In the genomic region with DNA sequence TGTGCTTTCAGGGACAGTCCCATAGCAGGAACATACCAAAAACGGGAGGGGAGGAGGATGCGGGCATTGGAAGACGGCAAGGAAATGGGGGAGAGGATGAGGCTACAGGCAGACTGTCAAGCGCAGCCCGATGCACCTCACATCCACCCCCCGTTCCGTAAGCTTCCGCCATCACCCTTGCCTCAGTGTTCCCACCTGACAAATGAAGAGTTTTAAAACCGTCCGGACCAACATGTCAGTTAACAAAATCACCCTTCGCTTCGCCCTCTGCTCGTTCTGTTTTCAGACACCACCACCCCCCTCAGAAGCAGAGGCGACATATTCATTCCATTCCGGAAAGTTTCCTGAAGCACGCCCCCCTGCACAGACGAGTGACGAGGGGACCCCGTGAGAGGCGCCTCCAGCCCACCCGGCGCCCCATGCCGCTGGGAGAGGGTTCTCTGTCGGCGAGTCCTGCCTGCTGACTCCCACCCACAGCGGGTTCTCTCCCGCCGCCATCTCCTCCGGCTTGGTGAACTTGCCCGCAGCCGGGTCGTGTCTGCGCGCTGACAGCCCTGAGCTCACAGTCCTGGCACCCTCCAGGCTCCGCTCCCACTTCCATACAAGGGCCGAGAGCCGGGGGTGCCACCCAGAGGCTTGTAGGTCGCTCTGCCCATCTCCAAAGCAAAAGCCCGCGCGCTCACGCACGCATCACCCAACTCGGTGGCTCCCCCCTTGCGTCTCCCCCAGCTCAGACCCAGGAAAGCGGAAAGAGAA, we compare ENCODE assay signal across 9 cellular contexts. TPM values are rescaled to one million over a fixed set of nuclear protein-coding genes. Genes with fewer than 3 reads are reported as not detected.
A peak's percentile ranks its signal among the peaks of the same experiment; 100 is the strongest.
DNase-seq lines count a peak whose midpoint lies in the region; ATAC-seq and TF ChIP-seq lines count a peak whose summit lies in the region.
"Had no signal": no experiment of that assay in that cellular context is flagged by ENCODE, and none has a peak within 500 bp of the region (broad histone marks: within the 10 kb centered on the region; RNA-seq: fewer than 3 reads in every experiment).

No MANE protein-coding gene starts in this region.

- TF ChIP-seq CTCF in thyroid gland (IDR thresholded peaks at IDR 0.05), result no peak

- 17% methylated on average over 37 to 38 of the region's 46 CpGs for WGBS in thyroid gland, 2 donors

- no peaks in the 10 kb centered on the region for H3K27me3 ChIP-seq in thyroid gland
- H3K27me3 ChIP-seq: BLaER1 had no signal

- intact Hi-C loops in thyroid gland (cut with DNase I), result no loop called here

- TF ChIP-seq POLR2A in thyroid gland (IDR thresholded peaks at IDR 0.05), result peak in 1 of 2 donors; percentile 15

- H3K27ac ChIP-seq in thyroid gland, result no peak overlapping the region
- H3K27ac ChIP-seq: BLaER1 had no signal

- H3K4me3 ChIP-seq in thyroid gland (replicated peaks in 1 of 3), result peak overlapping the region in 1 of 3 donors; percentile 49
- H3K4me3 ChIP-seq: BLaER1 had no signal

- no peaks in the 10 kb centered on the region for H3K36me3 ChIP-seq in thyroid gland
- H3K36me3 ChIP-seq: BLaER1 had no signal

- H3K9me3 ChIP-seq in thyroid gland, result no peaks in the 10 kb centered on the region
- H3K9me3 ChIP-seq: BLaER1 had no signal

- DNase-seq in NCI-H748 (lab: John Stamatoyannopoulos, UW; ENCODE audit: unreplicated experiment) (peak; percentile 58), NCI-H748 treated with DMSO at 0.1 percent for 48 hours (lab: John Stamatoyannopoulos, UW) (no peak), astrocyte of the hippocampus (ENCODE audit: low read depth, low spot score) (peak; percentile 53), mucosa of gallbladder (ENCODE audit: low spot score) (peak; percentile 53), thyroid gland (peak; percentile 64 to 68), GOT3 (lab: John Stamatoyannopoulos, UW) (no peak), NCI-H1048 (lab: John Stamatoyannopoulos, UW) (no peak)

- peaks cover 20 to 62% of the 10 kb centered on the region in 2 donors for H3K4me1 ChIP-seq in thyroid gland

- no peak for ATAC-seq in HG02798 (IDR thresholded peaks at IDR 0.05; ENCODE audit: poor library complexity, unreplicated experiment)

RNA-seq across cellular contexts. Expression of gene IGSF9B, which starts 1.5 kb away (rescaled TPM):
- total RNA-seq in mucosa of gallbladder (30.3 TPM), thyroid gland (10 to 100 TPM in 3 of 4 donors, 1 to 10 TPM in 1; 9.7 to 36.5 (median 13.8) TPM)

Comparison
In these comparisons a context has a peak if more than half of its experiments do, and no peak if none do; other contexts are left out.
1. DNase-seq: peak in NCI-H748 (single experiment), astrocyte of the hippocampus (single experiment), mucosa of gallbladder (single experiment) and thyroid gland (2 of 2); none in NCI-H748 treated with DMSO at 0.1 percent for 48 hours (single experiment), GOT3 (single experiment) and NCI-H1048 (single experiment).